Comparison of ENCODE assay signal across 7 cellular contexts in genomic region chr10:98136775-98137174, GRCh38. TPM values are rescaled to one million over a fixed set of nuclear protein-coding genes. Genes with fewer than 3 reads are reported as not detected.
DNase-seq lines count a peak whose midpoint lies in the region; ATAC-seq, FAIRE-seq and TF ChIP-seq lines count a peak whose summit lies in the region.
"Not testable (repeated sequence)": the region's sequence is repeated elsewhere in the genome, so short reads cannot be mapped to it uniquely, and the experiment has no call there.

No MANE protein-coding gene starts in this region.

- H3K4me2 ChIP-seq in BLaER1 (peak overlapping the region; percentile 37), DND-41 (ENCODE audit: insufficient read depth, low read length) (peak overlapping the region; percentile 85), SU-DHL-6 (ENCODE audit: low read depth, low read length, poor library complexity, severe bottlenecking) (peak overlapping the region; percentile 61)
- H3K4me2 ChIP-seq in trophoblast cell (ENCODE audit: low read length), result not testable (repeated sequence)

- H3K36me3 ChIP-seq in BLaER1; DND-41 (ENCODE audit: insufficient read depth, low read length); SU-DHL-6 (ENCODE audit: low read length); kidney (ENCODE audit: control insufficient read depth in 1 of 2, insufficient read depth in 2 of 2, low read length in 2 of 2); trophoblast cell (ENCODE audit: control insufficient read depth in 1 of 2, insufficient read depth in 2 of 2, low read length in 2 of 2): not testable (repeated sequence)

- H3K9me2 ChIP-seq in SU-DHL-6 (replicated peaks; ENCODE audit: insufficient read depth, low read length), result not testable (repeated sequence)

- not testable (repeated sequence) for H3K9me3 Mint-ChIP-seq in activated CD4-positive, alpha-beta T cell treated with anti-CD3 and anti-CD28 coated beads, Interleukin-2, amount 10 ng/mL, durations not matched to agents 24 days and 14 days; activated naive CD4-positive, alpha-beta T cell treated with anti-CD3 and anti-CD28 coated beads, Interleukin-2, amount 50 U/mL, for 24 hours

- not testable (repeated sequence) for H3K79me1 ChIP-seq in trophoblast cell (ENCODE audit: low read length)

- H3K4me3 Mint-ChIP-seq in activated CD4-positive, alpha-beta T cell treated with anti-CD3 and anti-CD28 coated beads, Interleukin-2, amount 10 ng/mL, durations not matched to agents 24 days and 14 days, result peak overlapping the region; percentile 27
- H3K4me3 Mint-ChIP-seq in activated naive CD4-positive, alpha-beta T cell treated with anti-CD3 and anti-CD28 coated beads, Interleukin-2, amount 50 U/mL, for 24 hours, result not testable (repeated sequence)

- not testable (repeated sequence) for H2BK120ac ChIP-seq in trophoblast cell (ENCODE audit: insufficient read depth, low read length, poor library complexity)

- not testable (repeated sequence) for H2BK5ac ChIP-seq in trophoblast cell (ENCODE audit: low read depth, low read length, poor library complexity)

- not testable (repeated sequence) for DNase-seq in DND-41; activated CD4-positive, alpha-beta T cell treated with anti-CD3 and anti-CD28 coated beads, Interleukin-2, amount 10 ng/mL, durations not matched to agents 24 days and 14 days; trophoblast cell
- peak; percentile 54 for DNase-seq in kidney

- not testable (repeated sequence) for H3K27me3 ChIP-seq in BLaER1; DND-41 (ENCODE audit: insufficient read depth, low read length, poor library complexity); SU-DHL-6 (ENCODE audit: low read length); trophoblast cell (ENCODE audit: insufficient read depth, low read length)

- not testable (repeated sequence) for H3K18ac ChIP-seq in trophoblast cell (ENCODE audit: low read length)

- WGBS in trophoblast cell (ENCODE audit: extremely low coverage, insufficient coverage, insufficient read length), result no CpG with 5 or more reads among the region's 16 CpGs

- FAIRE-seq in kidney (lab: Jason Lieb, UNC), result not testable (repeated sequence)

- peaks cover 49% of the 10 kb centered on the region for H3K4me1 Mint-ChIP-seq in activated CD4-positive, alpha-beta T cell treated with anti-CD3 and anti-CD28 coated beads, Interleukin-2, amount 10 ng/mL, durations not matched to agents 24 days and 14 days
- H3K4me1 Mint-ChIP-seq in activated naive CD4-positive, alpha-beta T cell treated with anti-CD3 and anti-CD28 coated beads, Interleukin-2, amount 50 U/mL, for 24 hours, result peaks cover 75% of the 10 kb centered on the region

- not testable (repeated sequence) for H4K8ac ChIP-seq in trophoblast cell (ENCODE audit: low read depth, low read length)

- not testable (repeated sequence) for H3K27me3 Mint-ChIP-seq in activated CD4-positive, alpha-beta T cell treated with anti-CD3 and anti-CD28 coated beads, Interleukin-2, amount 10 ng/mL, durations not matched to agents 24 days and 14 days; activated naive CD4-positive, alpha-beta T cell treated with anti-CD3 and anti-CD28 coated beads, Interleukin-2, amount 50 U/mL, for 24 hours

- H3K4me3 ChIP-seq in BLaER1; SU-DHL-6 (ENCODE audit: insufficient read depth, low read length, poor library complexity, severe bottlenecking); kidney (ENCODE audit: low read length in 2 of 2); trophoblast cell (ENCODE audit: low read depth, low read length): not testable (repeated sequence)
- peak overlapping the region in 1 of 2 experiments; percentile 42; a peak in 2 of 4 replicates for H3K4me3 ChIP-seq in DND-41 (ENCODE audit: low read depth in 1 of 2, low read length in 2 of 2)

- not testable (repeated sequence) for ATAC-seq in DND-41 (ENCODE audit: insufficient read depth, low read depth)

- peaks cover 37% of the 10 kb centered on the region; the same call in 1 of the 2 replicates for H4K20me1 ChIP-seq in BLaER1
- H4K20me1 ChIP-seq in DND-41 (ENCODE audit: insufficient read depth, low read length), result peaks cover 35% of the 10 kb centered on the region; the same call in 1 of the 2 replicates
- peaks cover 23% of the 10 kb centered on the region for H4K20me1 ChIP-seq in SU-DHL-6 (ENCODE audit: low read depth, low read length)

- not testable (repeated sequence) for H2AK5ac ChIP-seq in trophoblast cell (ENCODE audit: low read length)

- H3K9me3 ChIP-seq in BLaER1, result peaks cover 24% of the 10 kb centered on the region
- not testable (repeated sequence) for H3K9me3 ChIP-seq in DND-41 (ENCODE audit: insufficient read depth, low read length, severe bottlenecking); SU-DHL-6 (ENCODE audit: insufficient read depth, low read length); kidney (ENCODE audit: control insufficient read depth in 1 of 2, low read length in 2 of 2); trophoblast cell (ENCODE audit: insufficient read depth, low read depth, low read length)

- H3K79me2 ChIP-seq in DND-41 (ENCODE audit: insufficient read depth, low read length) (peaks cover 73% of the 10 kb centered on the region), SU-DHL-6 (ENCODE audit: insufficient read depth, low read length) (peaks cover 73% of the 10 kb centered on the region)
- H3K79me2 ChIP-seq in trophoblast cell (ENCODE audit: control insufficient read depth, insufficient read depth, low read length, poor library complexity), result not testable (repeated sequence)

- peaks cover 23% of the 10 kb centered on the region for H3K36me3 Mint-ChIP-seq in activated CD4-positive, alpha-beta T cell treated with anti-CD3 and anti-CD28 coated beads, Interleukin-2, amount 10 ng/mL, durations not matched to agents 24 days and 14 days (ENCODE audit: low read depth)
- H3K36me3 Mint-ChIP-seq in activated naive CD4-positive, alpha-beta T cell treated with anti-CD3 and anti-CD28 coated beads, Interleukin-2, amount 50 U/mL, for 24 hours, result not testable (repeated sequence)

- H3K4me1 ChIP-seq in BLaER1 (peaks cover 64% of the 10 kb centered on the region), DND-41 (ENCODE audit: insufficient read depth, low read length) (peaks cover 43% of the 10 kb centered on the region)
- H3K4me1 ChIP-seq in kidney (ENCODE audit: control insufficient read depth in 1 of 2, insufficient read depth in 1 of 2, low read depth in 1 of 2, low read length in 2 of 2); trophoblast cell (ENCODE audit: control insufficient read depth in 1 of 2, insufficient read depth in 2 of 2, low read length in 2 of 2): not testable (repeated sequence)

- H3K27ac Mint-ChIP-seq in activated CD4-positive, alpha-beta T cell treated with anti-CD3 and anti-CD28 coated beads, Interleukin-2, amount 10 ng/mL, durations not matched to agents 24 days and 14 days, result not testable (repeated sequence)
- H3K27ac Mint-ChIP-seq in activated naive CD4-positive, alpha-beta T cell treated with anti-CD3 and anti-CD28 coated beads, Interleukin-2, amount 50 U/mL, for 24 hours, result peak overlapping the region; percentile 46

- intact Hi-C loops in activated CD4-positive, alpha-beta T cell treated with anti-CD3 and anti-CD28 coated beads, Interleukin-2, amount 10 ng/mL, durations not matched to agents 24 days and 14 days (cut with micrococcal nuclease), result loop anchor here (10.0 kb wide), 3 partner anchors 282 to 1598 kb away; partner anchors contain the start of genes COX15 and CUTC
- intact Hi-C loops in kidney (cut with DNase I), result not testable (repeated sequence)

- H2BK12ac ChIP-seq in trophoblast cell (ENCODE audit: low read length), result not testable (repeated sequence)

- H4K91ac ChIP-seq in trophoblast cell (ENCODE audit: low read depth, low read length), result not testable (repeated sequence)

- H3F3A ChIP-seq in SU-DHL-6 (ENCODE audit: insufficient read depth), result not testable (repeated sequence)

- H3K27ac ChIP-seq in BLaER1; DND-41 (ENCODE audit: low read length); SU-DHL-6 (ENCODE audit: low read depth, low read length); kidney (ENCODE audit: low read depth in 2 of 2, low read length in 2 of 2); trophoblast cell (ENCODE audit: low read depth, low read length): not testable (repeated sequence)

- H3K9ac ChIP-seq in BLaER1; DND-41 (ENCODE audit: low read depth, low read length); SU-DHL-6 (ENCODE audit: low read length); kidney (ENCODE audit: low read length in 2 of 2); trophoblast cell (ENCODE audit: low read length): not testable (repeated sequence)

- H3K14ac ChIP-seq in trophoblast cell (ENCODE audit: low read length), result not testable (repeated sequence)

- not testable (repeated sequence) for H4K12ac ChIP-seq in trophoblast cell (ENCODE audit: low read depth, low read length)

- not testable (repeated sequence) for TF ChIP-seq CTCF in DND-41 (IDR thresholded peaks at IDR 0.05; ENCODE audit: borderline replicate concordance, extremely low read depth, low read length, poor library complexity, severe bottlenecking); SU-DHL-6 (IDR thresholded peaks at IDR 0.05; ENCODE audit: insufficient read depth, low read length, poor library complexity, severe bottlenecking); kidney (IDR thresholded peaks at IDR 0.05; ENCODE audit: borderline replicate concordance, extremely low read depth, insufficient read depth)

- H2AFZ ChIP-seq in DND-41 (ENCODE audit: low read depth, low read length); SU-DHL-6 (ENCODE audit: low read depth, low read length, severe bottlenecking); trophoblast cell (ENCODE audit: insufficient read depth, low read length, poor library complexity): not testable (repeated sequence)

- H3K23ac ChIP-seq in trophoblast cell (ENCODE audit: low read length), result not testable (repeated sequence)

- H3K4ac ChIP-seq in trophoblast cell (ENCODE audit: low read depth, low read length), result peak overlapping the region; percentile 8

RNA-seq across cellular contexts. Expression of gene R3HCC1L, which starts 2.3 kb away (rescaled TPM):
- total RNA-seq in activated CD4-positive, alpha-beta T cell treated with anti-CD3 and anti-CD28 coated beads, Interleukin-2, amount 10 ng/mL, durations not matched to agents 24 days and 14 days, result 17.6 and 19.3 TPM in 2 replicates
- 17.0 TPM for total RNA-seq in kidney
- 9.7 TPM for polyA plus RNA-seq in kidney (ENCODE audit: insufficient read depth, low read depth, low replicate concordance)
- polyA plus RNA-seq in trophoblast cell (2013), result 11.4 and 11.8 TPM in 2 replicates
